Comparison of ENCODE assay signal across 20 cellular contexts in the genomic region with DNA sequence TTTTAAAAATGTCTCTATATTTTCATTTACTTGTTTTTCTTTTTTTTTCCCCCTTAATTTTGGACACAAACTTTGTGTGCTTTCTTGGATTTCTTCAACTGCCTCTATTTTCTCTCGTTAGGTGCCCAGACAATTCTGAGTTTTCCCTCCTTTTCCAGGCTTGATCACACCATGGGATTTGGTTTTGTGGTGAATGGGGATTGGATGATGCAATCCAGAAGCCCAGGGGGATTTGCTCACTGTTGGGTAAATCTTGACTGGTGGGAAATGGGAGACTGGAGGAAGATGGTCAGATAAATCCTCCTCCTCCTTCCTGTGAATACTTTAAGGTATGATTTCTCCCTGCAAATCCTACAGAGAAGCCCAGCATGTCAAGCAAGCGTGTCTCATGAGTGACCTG. TPM values are rescaled to one million over a fixed set of nuclear protein-coding genes. Genes with fewer than 3 reads are reported as not detected.
"Had no signal": no experiment of that assay in that cellular context is flagged by ENCODE, and none has a peak within 500 bp of the region (broad histone marks: within the 10 kb centered on the region; RNA-seq: fewer than 3 reads in every experiment).

No MANE protein-coding gene starts in this region.

- H3K4me1 ChIP-seq: esophagus squamous epithelium, parathyroid adenoma, stomach, thyroid gland, vagina had no signal

- H3K9me3 ChIP-seq: esophagus squamous epithelium, neutrophil, stomach, thyroid gland, vagina had no signal

- H3K4me3 ChIP-seq: esophagus squamous epithelium, hepatocyte, lung, stomach, thyroid gland, vagina had no signal

- H3K36me3 ChIP-seq: esophagus squamous epithelium, neutrophil, stomach, thyroid gland, vagina had no signal

- H3K4me1 Mint-ChIP-seq: memory B cell; neural crest cell; stimulated activated effector memory CD8-positive, alpha-beta T cell treated with anti-CD3 and anti-CD28 coated beads, Interleukin-12 subunit alpha, Interleukin-12 subunit beta, amount 100 ng/mL, for 72 hours had no signal

- H3K27me3 ChIP-seq: stomach, thyroid gland, vagina had no signal

- H3K36me3 Mint-ChIP-seq: memory B cell; natural killer cell treated with Interleukin-12 subunit alpha and Interleukin-12 subunit beta and Interleukin-15 and Interleukin-18, amount 100 ng/mL, for 72 hours; stimulated activated effector memory CD8-positive, alpha-beta T cell treated with anti-CD3 and anti-CD28 coated beads, Interleukin-12 subunit alpha, Interleukin-12 subunit beta, amount 100 ng/mL, for 72 hours had no signal

- H3K9me3 Mint-ChIP-seq: effector memory CD8-positive, alpha-beta T cell; memory B cell; natural killer cell treated with Interleukin-12 subunit alpha and Interleukin-12 subunit beta and Interleukin-15 and Interleukin-18, amount 100 ng/mL, for 72 hours; stimulated activated effector memory CD8-positive, alpha-beta T cell treated with anti-CD3 and anti-CD28 coated beads, Interleukin-12 subunit alpha, Interleukin-12 subunit beta, amount 100 ng/mL, for 72 hours had no signal

- ATAC-seq: effector memory CD8-positive, alpha-beta T cell; sciatic nerve had no signal

- H3K4me3 Mint-ChIP-seq: effector memory CD8-positive, alpha-beta T cell; memory B cell; natural killer cell treated with Interleukin-12 subunit alpha and Interleukin-12 subunit beta and Interleukin-15 and Interleukin-18, amount 100 ng/mL, for 72 hours; neural crest cell; stimulated activated effector memory CD8-positive, alpha-beta T cell treated with anti-CD3 and anti-CD28 coated beads, Interleukin-12 subunit alpha, Interleukin-12 subunit beta, amount 100 ng/mL, for 72 hours had no signal

- DNase-seq: cortex of kidney; effector memory CD8-positive, alpha-beta T cell; esophagus squamous epithelium; kidney; stimulated activated naive CD4-positive, alpha-beta T cell treated with Interleukin-2 at 50 U/mL for 16 hours; thyroid gland had no signal

- H3K27ac Mint-ChIP-seq: effector memory CD8-positive, alpha-beta T cell; memory B cell; natural killer cell treated with Interleukin-12 subunit alpha and Interleukin-12 subunit beta and Interleukin-15 and Interleukin-18, amount 100 ng/mL, for 72 hours; progenitor cell of endocrine pancreas; stimulated activated effector memory CD8-positive, alpha-beta T cell treated with anti-CD3 and anti-CD28 coated beads, Interleukin-12 subunit alpha, Interleukin-12 subunit beta, amount 100 ng/mL, for 72 hours had no signal

- H3K27ac ChIP-seq: esophagus squamous epithelium, hepatocyte, neutrophil, parathyroid adenoma, stomach, thyroid gland, vagina had no signal

RNA-seq across cellular contexts. Expression of a gene that starts 19.5 kb away (rescaled TPM):
- total RNA-seq: hepatocyte, skeletal muscle tissue, temporal lobe had no signal
